Comparison of ENCODE assay signal across 1 cellular context in the genomic region with DNA sequence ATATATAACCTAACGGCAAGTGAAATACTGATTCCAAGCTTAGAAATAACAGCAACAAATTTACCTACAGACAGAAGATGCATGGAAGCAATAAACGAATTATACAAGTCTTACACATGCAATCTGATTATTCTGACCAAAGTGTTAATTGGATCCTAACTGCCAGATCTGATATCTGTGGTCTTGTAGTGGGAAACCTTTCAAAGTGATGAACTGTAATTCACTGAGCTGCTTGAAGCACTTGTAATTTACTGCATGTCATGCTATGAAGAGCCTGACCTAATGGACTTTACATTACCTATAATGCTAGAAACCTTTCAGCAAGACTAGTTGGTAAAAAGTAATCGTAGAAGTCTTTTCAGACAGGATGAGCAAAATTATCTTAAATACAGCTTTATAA.
TF ChIP-seq lines count a peak whose summit lies in the region.

No MANE protein-coding gene starts in this region.

TF ChIP-seq in H1, 55 proteins besides CTCF, POLR2A, EP300 and RAD21 (continued from another document):
- TF ChIP-seq, protein P1, sequence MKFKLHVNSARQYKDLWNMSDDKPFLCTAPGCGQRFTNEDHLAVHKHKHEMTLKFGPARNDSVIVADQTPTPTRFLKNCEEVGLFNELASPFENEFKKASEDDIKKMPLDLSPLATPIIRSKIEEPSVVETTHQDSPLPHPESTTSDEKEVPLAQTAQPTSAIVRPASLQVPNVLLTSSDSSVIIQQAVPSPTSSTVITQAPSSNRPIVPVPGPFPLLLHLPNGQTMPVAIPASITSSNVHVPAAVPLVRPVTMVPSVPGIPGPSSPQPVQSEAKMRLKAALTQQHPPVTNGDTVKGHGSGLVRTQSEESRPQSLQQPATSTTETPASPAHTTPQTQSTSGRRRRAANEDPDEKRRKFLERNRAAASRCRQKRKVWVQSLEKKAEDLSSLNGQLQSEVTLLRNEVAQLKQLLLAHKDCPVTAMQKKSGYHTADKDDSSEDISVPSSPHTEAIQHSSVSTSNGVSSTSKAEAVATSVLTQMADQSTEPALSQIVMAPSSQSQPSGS (IDR thresholded peaks at IDR 0.05; ENCODE audit: low read length): no peak
- TF ChIP-seq TCF12 (IDR thresholded peaks at IDR 0.05; ENCODE audit: low read depth, low read length) (no peak), BCL11A (IDR thresholded peaks at IDR 0.05; ENCODE audit: low read depth in 2 of 2, low read length in 2 of 2) (no peak), HDAC2 (IDR thresholded peaks at IDR 0.05; ENCODE audit: borderline replicate concordance in 1 of 2, low read depth in 2 of 2, low read length in 2 of 2) (no peak), ASH2L (IDR thresholded peaks at IDR 0.05; ENCODE audit: low read length) (no peak), CBX8 (IDR thresholded peaks at IDR 0.05; ENCODE audit: borderline replicate concordance, low read depth, low read length) (no peak), TEAD4 (IDR thresholded peaks at IDR 0.05; ENCODE audit: low read depth, low read length) (no peak), SP4 (IDR thresholded peaks at IDR 0.05; ENCODE audit: low read length) (no peak), CBX5 (IDR thresholded peaks at IDR 0.05; ENCODE audit: low read depth, low read length) (no peak), RXRA (IDR thresholded peaks at IDR 0.05; ENCODE audit: insufficient read depth, low read depth, low read length) (no peak), KDM5A (IDR thresholded peaks at IDR 0.05; ENCODE audit: low read length) (no peak)
- TF ChIP-seq, protein P2, sequence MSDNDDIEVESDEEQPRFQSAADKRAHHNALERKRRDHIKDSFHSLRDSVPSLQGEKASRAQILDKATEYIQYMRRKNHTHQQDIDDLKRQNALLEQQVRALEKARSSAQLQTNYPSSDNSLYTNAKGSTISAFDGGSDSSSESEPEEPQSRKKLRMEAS (IDR thresholded peaks at IDR 0.05): no peak
